ENCODE assay signal across 11 cellular contexts in the genomic region with DNA sequence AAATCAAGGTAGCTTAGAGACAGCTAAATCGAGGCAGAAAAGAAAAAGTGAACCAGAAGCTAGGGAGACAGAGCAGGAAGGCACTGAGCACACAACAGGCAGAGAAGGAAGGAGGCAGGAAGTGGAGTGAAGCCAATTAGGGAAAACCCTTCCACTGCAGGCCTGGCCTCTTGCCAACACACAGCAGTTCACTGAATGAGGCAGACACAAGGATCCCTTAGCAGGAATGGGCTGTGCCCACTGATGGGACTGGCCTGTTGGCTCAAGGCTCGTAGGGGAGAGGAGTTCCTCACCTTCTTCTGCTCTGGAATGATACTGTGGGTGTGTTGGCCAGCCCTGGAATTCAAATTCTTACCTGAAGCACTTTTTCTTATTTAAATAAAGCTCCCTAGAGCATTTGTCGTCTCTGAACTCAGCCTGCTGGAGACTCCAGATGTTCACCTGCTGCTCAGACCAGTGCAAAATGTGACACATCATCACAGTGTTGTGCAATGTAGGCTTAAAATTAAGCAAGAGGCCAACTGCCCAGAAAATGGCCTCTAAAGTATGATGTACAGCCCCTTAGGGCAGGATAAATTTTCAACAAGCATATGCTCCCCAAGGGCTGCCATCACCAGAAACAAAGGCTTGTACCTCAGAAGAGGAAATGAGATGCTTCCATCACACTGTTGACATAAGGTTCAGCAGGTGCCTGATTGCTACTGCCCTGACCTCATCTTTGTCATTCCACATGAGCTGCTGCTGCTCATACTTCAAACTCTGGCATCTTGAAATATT.
DNase-seq lines count a peak whose midpoint lies in the region; ATAC-seq and TF ChIP-seq lines count a peak whose summit lies in the region.
"Had no signal": no experiment of that assay in that cellular context is flagged by ENCODE, and none has a peak within 500 bp of the region (broad histone marks: within the 10 kb centered on the region; RNA-seq: fewer than 3 reads in every experiment).

No MANE protein-coding gene starts in this region.

- ATAC-seq in HCT116, result no peak
- peak; percentile 70 for ATAC-seq in RWPE2 (ENCODE audit: low read depth)
- peak in 1 of 4 donors; percentile 74 for ATAC-seq in heart left ventricle

- TF ChIP-seq CTCF in AG10803 (conservative IDR thresholded peaks at IDR 0.05; ENCODE audit: low read length), result no peak
- TF ChIP-seq CTCF in HCT116 (IDR thresholded peaks at IDR 0.05 in 2 of 3, conservative IDR thresholded peaks at IDR 0.05 in 1 of 3; ENCODE audit: borderline replicate concordance in 1 of 3, insufficient read depth in 1 of 3, low read depth in 2 of 3, low read length in 2 of 3), result no peak
- TF ChIP-seq CTCF in RWPE2 (IDR thresholded peaks at IDR 0.05; ENCODE audit: poor library complexity, severe bottlenecking), result no peak
- TF ChIP-seq CTCF in heart left ventricle (IDR thresholded peaks at IDR 0.05), result no peak
- TF ChIP-seq CTCF in testis (IDR thresholded peaks at IDR 0.05), result no peak

- no peaks in the 10 kb centered on the region for H3K9me2 ChIP-seq in HCT116 (ENCODE audit: insufficient read depth)

- H3K27ac ChIP-seq in HCT116 (ENCODE audit: low read depth, low read length) (no peak overlapping the region), RWPE2 (ENCODE audit: poor library complexity, severe bottlenecking) (no peak overlapping the region), heart left ventricle (no peak overlapping the region), testis (no peak overlapping the region)

- RAD21 ChIA-PET in HCT116 (lab: Charles Lee; ENCODE audit: low non-redundant PET in 1 of 2, low total read pairs in 2 of 2, uncharacterized antibody in 2 of 2, unreplicated experiment in 2 of 2), result no interaction called here

- no peak overlapping the region for H3K9ac ChIP-seq in HCT116 (ENCODE audit: low read length)

- H3K9me3 ChIP-seq in HCT116 (ENCODE audit: control insufficient read depth in 1 of 2, insufficient read depth in 1 of 2, low read depth in 1 of 2, low read length in 2 of 2) (no peaks in the 10 kb centered on the region), RWPE2 (ENCODE audit: severe bottlenecking) (no peaks in the 10 kb centered on the region), heart left ventricle (no peaks in the 10 kb centered on the region), testis (no peaks in the 10 kb centered on the region)

- H3K36me3 ChIP-seq in HCT116 (ENCODE audit: control insufficient read depth in 1 of 2, insufficient read depth in 2 of 2, low read length in 2 of 2) (no peaks in the 10 kb centered on the region), RWPE2 (ENCODE audit: low read depth) (no peaks in the 10 kb centered on the region), heart left ventricle (no peaks in the 10 kb centered on the region), testis (ENCODE audit: low read depth, missing control alignments) (no peaks in the 10 kb centered on the region)

- no peak for TF ChIP-seq POLR2A in HCT116 (IDR thresholded peaks at IDR 0.05; ENCODE audit: borderline replicate concordance, extremely low read depth, insufficient read depth, insufficient read length)
- no peak for TF ChIP-seq POLR2A in heart left ventricle (IDR thresholded peaks at IDR 0.05)
- no peak for TF ChIP-seq POLR2A in testis (IDR thresholded peaks at IDR 0.05)

- H3K4me3 ChIP-seq in AG10803 (ENCODE audit: low read length) (no peak overlapping the region), HCT116 (replicated peaks in 1 of 2; ENCODE audit: low read depth in 1 of 2, low read length in 2 of 2) (no peak overlapping the region), RWPE2 (ENCODE audit: severe bottlenecking) (no peak overlapping the region), heart left ventricle (no peak overlapping the region), testis (no peak overlapping the region)

- BruUV-seq in HCT116 (replicated peaks; lab: Mats Ljungman, UMichigan), result no TSS peak

- DNase-seq in AG10803 (ENCODE audit: low read depth) (peak; percentile 81), HCT116 (ENCODE audit: low read depth, low spot score) (no peak), RWPE2 (ENCODE audit: low spot score) (no peak), heart left ventricle (peak in 3 of 5 donors; percentile 42 to 58 (median 55)), midbrain (lab: John Stamatoyannopoulos, UW) (no peak), testis (no peak), RPMI8226 (no peak)
- DNase-seq in activated CD4-positive, CD25-positive, alpha-beta regulatory T cell treated with anti-CD3 and anti-CD28 coated beads, Interleukin-2, amount 50 U/mL, for 72 hours, result no peak
- DNase-seq: GDM1, GOT3, NCI-H2107 had no signal

- H2AFZ ChIP-seq in HCT116 (ENCODE audit: low read depth, low read length, poor library complexity, severe bottlenecking), result no peak overlapping the region

- POLR2A ChIA-PET in HCT116 (lab: Charles Lee), result no interaction called here

- no peaks in the 10 kb centered on the region for H3K79me2 ChIP-seq in HCT116 (ENCODE audit: insufficient read depth, low read length)

- intact Hi-C loops in HCT116 (cut with micrococcal nuclease) (no loop called here), heart left ventricle (cut with DNase I) (no loop called here), testis (cut with DNase I; ENCODE audit: low total_unique reads) (no loop called here)

- H3K27me3 ChIP-seq in HCT116 (ENCODE audit: insufficient read depth, low read length) (no peaks in the 10 kb centered on the region), RWPE2 (ENCODE audit: insufficient read depth, poor library complexity, severe bottlenecking) (no peaks in the 10 kb centered on the region), heart left ventricle (no peaks in the 10 kb centered on the region), testis (no peaks in the 10 kb centered on the region)

- no peaks in the 10 kb centered on the region for H3K4me1 ChIP-seq in HCT116 (ENCODE audit: control insufficient read depth in 1 of 2, insufficient read depth in 2 of 2, low read length in 2 of 2)
- no peaks in the 10 kb centered on the region for H3K4me1 ChIP-seq in RWPE2 (ENCODE audit: insufficient read depth, poor library complexity, severe bottlenecking)
- no peaks in the 10 kb centered on the region for H3K4me1 ChIP-seq in heart left ventricle
- H3K4me1 ChIP-seq in testis, result no peaks in the 10 kb centered on the region

- CTCF ChIA-PET in HCT116 (lab: Charles Lee), result no interaction called here

- no peaks in the 10 kb centered on the region for H4K20me1 ChIP-seq in HCT116 (ENCODE audit: insufficient read depth)

- TF ChIP-seq RAD21 in HCT116 (IDR thresholded peaks at IDR 0.05; ENCODE audit: low read depth), result no peak

- WGBS in heart left ventricle, 4 donors, result 36 to 56% (median 46%) methylated on average over 3 of the region's 3 CpGs
- WGBS in testis, 2 donors, result 52 to 66% methylated on average over 2 to 3 of the region's 3 CpGs

- no peak overlapping the region for H3K4me2 ChIP-seq in HCT116 (ENCODE audit: low read length)

TF ChIP-seq in HCT116, 20 proteins besides CTCF, POLR2A, EP300 and RAD21:
- TF ChIP-seq ELF1 (IDR thresholded peaks at IDR 0.05; ENCODE audit: borderline replicate concordance, low read depth) (no peak), SIN3A (IDR thresholded peaks at IDR 0.05; ENCODE audit: low read depth) (no peak), EZH2phosphoT487 (IDR thresholded peaks at IDR 0.05; ENCODE audit: borderline replicate concordance) (no peak), CBX3 (IDR thresholded peaks at IDR 0.05; ENCODE audit: low read depth) (no peak), FOSL1 (IDR thresholded peaks at IDR 0.05; ENCODE audit: low read depth) (no peak), ZFX (IDR thresholded peaks at IDR 0.05) (no peak), EZH2 (IDR thresholded peaks at IDR 0.05) (no peak), CEBPB (IDR thresholded peaks at IDR 0.05; ENCODE audit: low read depth) (peak; percentile 49; the same call in 1 of the 2 replicates)

Comparison
In these comparisons a context has a peak if more than half of its experiments do, and no peak if none do; other contexts are left out.
1. DNase-seq: peak in AG10803 (single experiment) and heart left ventricle (3 of 5); none in HCT116 (single experiment), RWPE2 (single experiment), midbrain (single experiment), activated CD4-positive, CD25-positive, alpha-beta regulatory T cell treated with anti-CD3 and anti-CD28 coated beads, Interleukin-2, amount 50 U/mL, for 72 hours (single experiment), testis (single experiment) and RPMI8226 (single experiment).